In genomic region chr6:83311231-83311630, GRCh38 we compare ENCODE assay signal across 19 cellular contexts.
"Had no signal": no experiment of that assay in that cellular context is flagged by ENCODE, and none has a peak within 500 bp of the region (broad histone marks: within the 10 kb centered on the region; RNA-seq: fewer than 3 reads in every experiment).

No MANE protein-coding gene starts in this region.

- H3K4me3 Mint-ChIP-seq: activated CD4-positive, alpha-beta T cell treated with anti-CD3 and anti-CD28 coated beads for 36 hours; activated CD8-positive, alpha-beta T cell treated with anti-CD3 and anti-CD28 coated beads, Interleukin-2, amount 10 ng/mL, durations not matched to agents 7 days and 5 days; activated naive CD8-positive, alpha-beta T cell treated with anti-CD3 and anti-CD28 coated beads, Interleukin-2, amount 50 U/mL, for 24 hours; naive thymus-derived CD8-positive, alpha-beta T cell; T-cell had no signal

- H3K27ac Mint-ChIP-seq: activated CD4-positive, alpha-beta T cell treated with anti-CD3 and anti-CD28 coated beads for 36 hours; activated CD8-positive, alpha-beta T cell treated with anti-CD3 and anti-CD28 coated beads, Interleukin-2, amount 10 ng/mL, durations not matched to agents 7 days and 5 days; activated naive CD8-positive, alpha-beta T cell treated with anti-CD3 and anti-CD28 coated beads, Interleukin-2, amount 50 U/mL, for 24 hours; naive thymus-derived CD8-positive, alpha-beta T cell; T-cell had no signal

- H3K27ac ChIP-seq: colonic mucosa, spleen, VCaP had no signal

- H3K9me3 Mint-ChIP-seq: T-cell had no signal

- H3K36me3 Mint-ChIP-seq: naive thymus-derived CD8-positive, alpha-beta T cell; T-cell had no signal

- H3K4me1 Mint-ChIP-seq: activated CD4-positive, alpha-beta T cell treated with anti-CD3 and anti-CD28 coated beads for 36 hours had no signal

- DNase-seq: activated CD4-positive, alpha-beta T cell treated with anti-CD3 and anti-CD28 coated beads for 36 hours; activated CD8-positive, alpha-beta memory T cell treated with anti-CD3 and anti-CD28 coated beads, Interleukin-2, amount 50 U/mL, for 48 hours; activated CD8-positive, alpha-beta T cell treated with anti-CD3 and anti-CD28 coated beads, Interleukin-2, amount 10 ng/mL, durations not matched to agents 7 days and 5 days; activated naive CD4-positive, alpha-beta T cell; activated naive CD8-positive, alpha-beta T cell treated with anti-CD3 and anti-CD28 coated beads, Interleukin-2, amount 50 U/mL, for 24 hours; caudate nucleus; colonic mucosa; effector CD4-positive, alpha-beta T cell; mammary epithelial cell; mucosa of descending colon; naive thymus-derived CD8-positive, alpha-beta T cell; right cardiac atrium; spleen; stimulated activated CD4-positive, alpha-beta T cell treated with anti-CD3 and anti-CD28 coated beads, Interleukin-1b, Interleukin-23, amount 100 ng/mL, for 48 hours; stimulated activated naive CD4-positive, alpha-beta T cell; T-cell; T1000; trophoblast cell had no signal

- H3K4me3 ChIP-seq: colonic mucosa, mucosa of descending colon, spleen had no signal

- ATAC-seq: activated CD4-positive, alpha-beta T cell treated with anti-CD3 and anti-CD28 coated beads for 36 hours; activated CD8-positive, alpha-beta T cell treated with anti-CD3 and anti-CD28 coated beads, Interleukin-2, amount 10 ng/mL, durations not matched to agents 7 days and 5 days; activated naive CD8-positive, alpha-beta T cell treated with anti-CD3 and anti-CD28 coated beads, Interleukin-2, amount 50 U/mL, for 24 hours; mucosa of descending colon; naive thymus-derived CD8-positive, alpha-beta T cell; right cardiac atrium; T-cell had no signal
